ENCODE assay signal across 8 cellular contexts in the genomic region with DNA sequence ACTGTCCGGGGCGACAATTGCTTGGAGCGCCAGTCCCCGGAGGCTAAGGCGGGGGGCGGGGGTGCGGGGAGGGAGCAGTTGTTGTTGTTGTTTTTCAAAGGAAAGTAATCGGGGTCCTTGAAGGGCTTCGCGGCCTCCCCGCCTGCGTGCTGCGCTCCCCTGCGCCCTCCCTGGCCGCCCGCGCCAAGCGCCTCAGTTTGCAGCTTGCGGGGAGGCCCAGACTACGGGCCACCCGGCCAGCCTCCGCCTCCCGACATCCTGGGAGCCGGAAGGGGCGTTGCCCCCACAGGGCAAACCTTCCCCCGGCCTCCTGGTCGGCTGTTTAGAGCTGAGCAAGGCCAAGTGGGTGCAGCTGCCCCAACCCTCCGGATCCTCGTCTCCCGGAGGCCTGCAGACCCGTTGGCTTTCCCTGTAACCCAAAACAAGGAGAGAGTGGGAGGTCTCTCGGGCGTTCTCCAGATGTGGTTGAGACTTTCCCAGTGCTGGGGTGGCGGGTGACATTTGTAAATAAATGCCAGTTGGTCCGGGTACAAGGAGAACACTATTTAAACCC. TPM values are rescaled to one million over a fixed set of nuclear protein-coding genes. Genes with fewer than 3 reads are reported as not detected.
DNase-seq lines count a peak whose midpoint lies in the region; ATAC-seq and TF ChIP-seq lines count a peak whose summit lies in the region.

No MANE protein-coding gene starts in this region.

- no peaks in the 10 kb centered on the region for H3K36me3 Mint-ChIP-seq in activated naive CD4-positive, alpha-beta T cell treated with anti-CD3 and anti-CD28 coated beads for 36 hours (ENCODE audit: low read depth)

- H3K4me3 Mint-ChIP-seq in activated naive CD4-positive, alpha-beta T cell treated with anti-CD3 and anti-CD28 coated beads for 36 hours, result peak overlapping the region; percentile 41

- no peak overlapping the region for H3K27ac Mint-ChIP-seq in activated naive CD4-positive, alpha-beta T cell treated with anti-CD3 and anti-CD28 coated beads for 36 hours

- H3K27me3 ChIP-seq in fibroblast of lung (ENCODE audit: control insufficient read depth, insufficient read depth, low read length) (peaks cover 91% of the 10 kb centered on the region), suprapubic skin (peaks cover 100% of the 10 kb centered on the region)

- no peak overlapping the region for H3K27ac ChIP-seq in fibroblast of lung (ENCODE audit: insufficient read depth, low read length)
- no peak overlapping the region for H3K27ac ChIP-seq in suprapubic skin

- peak; percentile 52 for DNase-seq in activated naive CD4-positive, alpha-beta T cell treated with anti-CD3 and anti-CD28 coated beads for 36 hours
- DNase-seq in activated naive CD4-positive, alpha-beta T cell treated with Interleukin-2 at 50 U/mL for 16 hours, result no peak
- DNase-seq in NCI-H345 (lab: John Stamatoyannopoulos, UW), result peak; percentile 84
- DNase-seq in fibroblast of lung (ENCODE audit: low read depth in 2 of 2), result peak in 1 of 2 donors; percentile 70
- DNase-seq in suprapubic skin (ENCODE audit: low spot score in 2 of 2), result no peak
- DNase-seq in NCI-H446 (lab: John Stamatoyannopoulos, UW), result no peak

- intact Hi-C loops in activated naive CD4-positive, alpha-beta T cell treated with anti-CD3 and anti-CD28 coated beads for 36 hours (cut with micrococcal nuclease), result no loop called here

- no peak overlapping the region for H3K4me3 ChIP-seq in fibroblast of lung (replicated peaks in 1 of 4; ENCODE audit: control extremely low read depth in 1 of 4, insufficient read depth in 1 of 4, low read depth in 3 of 4, low read length in 4 of 4)
- H3K4me3 ChIP-seq in suprapubic skin, result peak overlapping the region; percentile 12

- no peaks in the 10 kb centered on the region for H4K20me1 ChIP-seq in fibroblast of lung (ENCODE audit: control insufficient read depth, extremely low read depth, insufficient read depth, low read length)

- no peaks in the 10 kb centered on the region for H3K79me2 ChIP-seq in fibroblast of lung (ENCODE audit: control insufficient read depth, insufficient read depth, low read length)

- H3K9me3 ChIP-seq in fibroblast of lung (ENCODE audit: control insufficient read depth, insufficient read depth, low read depth, low read length) (no peaks in the 10 kb centered on the region), suprapubic skin (no peaks in the 10 kb centered on the region)

- ATAC-seq in GM19328 (IDR thresholded peaks at IDR 0.05; ENCODE audit: unreplicated experiment), result no peak
- ATAC-seq in GM21367 (IDR thresholded peaks at IDR 0.05; ENCODE audit: unreplicated experiment), result no peak

- peaks cover 43% of the 10 kb centered on the region for H3K4me1 Mint-ChIP-seq in activated naive CD4-positive, alpha-beta T cell treated with anti-CD3 and anti-CD28 coated beads for 36 hours (ENCODE audit: low read depth)

- CTCF ChIA-PET in activated naive CD4-positive, alpha-beta T cell treated with anti-CD3 and anti-CD28 coated beads for 36 hours (lab: Charles Lee), result interaction anchor here (2.0 kb wide), 1 partner anchor 17 kb away, joined by 7 read pairs; no protein-coding TSS in a partner anchor

- no peak overlapping the region for H3K9ac ChIP-seq in fibroblast of lung (ENCODE audit: insufficient read depth, low read length)

- TF ChIP-seq CTCF in fibroblast of lung (conservative IDR thresholded peaks at IDR 0.05 in 1 of 2, IDR thresholded peaks at IDR 0.05 in 1 of 2; ENCODE audit: low read depth in 1 of 2, low read length in 2 of 2) (no peak), suprapubic skin (IDR thresholded peaks at IDR 0.05) (no peak)

- peaks cover 81% of the 10 kb centered on the region for H3K27me3 Mint-ChIP-seq in activated naive CD4-positive, alpha-beta T cell treated with anti-CD3 and anti-CD28 coated beads for 36 hours (ENCODE audit: low read depth)

- no peak for TF ChIP-seq EP300 in suprapubic skin (IDR thresholded peaks at IDR 0.05)

- H2AFZ ChIP-seq in fibroblast of lung (ENCODE audit: low read length), result no peak overlapping the region

- 20% methylated on average over 1 of the region's 35 CpGs for WGBS in suprapubic skin

- no peaks in the 10 kb centered on the region for H3K4me1 ChIP-seq in fibroblast of lung (ENCODE audit: control insufficient read depth, extremely low read depth, insufficient read depth, low read length)
- H3K4me1 ChIP-seq in suprapubic skin, result peaks cover 68% of the 10 kb centered on the region

- no peak for TF ChIP-seq POLR2A in suprapubic skin (IDR thresholded peaks at IDR 0.05)

- no peaks in the 10 kb centered on the region for H3K36me3 ChIP-seq in fibroblast of lung (ENCODE audit: control insufficient read depth, insufficient read depth, low read length)
- no peaks in the 10 kb centered on the region for H3K36me3 ChIP-seq in suprapubic skin

- H3K9me3 Mint-ChIP-seq in activated naive CD4-positive, alpha-beta T cell treated with anti-CD3 and anti-CD28 coated beads for 36 hours, result no peaks in the 10 kb centered on the region

- H3K4me2 ChIP-seq in fibroblast of lung (ENCODE audit: extremely low read depth, insufficient read depth, low read length), result peak overlapping the region; percentile 25

RNA-seq across cellular contexts. Expression of gene SIX3, which starts 3.7 kb away (rescaled TPM):
- not detected for total RNA-seq in activated naive CD4-positive, alpha-beta T cell treated with anti-CD3 and anti-CD28 coated beads for 36 hours
- total RNA-seq in fibroblast of lung, result not detected in 2 replicates
- polyA plus RNA-seq in fibroblast of lung, result not detected in 2 replicates
- polyA plus RNA-seq in fibroblast of lung (2012), result not detected in 2 replicates
- polyA minus RNA-seq in fibroblast of lung (ENCODE audit: low replicate concordance), result 0.11 TPM in 1 of 2 replicates, not detected in the other
- under 1 TPM in 1 of 4 donors, not detected in 3; 0.38 TPM for total RNA-seq in suprapubic skin

Comparison
In these comparisons a context has a peak if more than half of its experiments do, and no peak if none do; other contexts are left out.
1. DNase-seq: peak in activated naive CD4-positive, alpha-beta T cell treated with anti-CD3 and anti-CD28 coated beads for 36 hours (single experiment) and NCI-H345 (single experiment); none in activated naive CD4-positive, alpha-beta T cell treated with Interleukin-2 at 50 U/mL for 16 hours (single experiment), suprapubic skin (0 of 2) and NCI-H446 (0 of 2).